1 cellular context compared by ENCODE assay signal in the genomic region with DNA sequence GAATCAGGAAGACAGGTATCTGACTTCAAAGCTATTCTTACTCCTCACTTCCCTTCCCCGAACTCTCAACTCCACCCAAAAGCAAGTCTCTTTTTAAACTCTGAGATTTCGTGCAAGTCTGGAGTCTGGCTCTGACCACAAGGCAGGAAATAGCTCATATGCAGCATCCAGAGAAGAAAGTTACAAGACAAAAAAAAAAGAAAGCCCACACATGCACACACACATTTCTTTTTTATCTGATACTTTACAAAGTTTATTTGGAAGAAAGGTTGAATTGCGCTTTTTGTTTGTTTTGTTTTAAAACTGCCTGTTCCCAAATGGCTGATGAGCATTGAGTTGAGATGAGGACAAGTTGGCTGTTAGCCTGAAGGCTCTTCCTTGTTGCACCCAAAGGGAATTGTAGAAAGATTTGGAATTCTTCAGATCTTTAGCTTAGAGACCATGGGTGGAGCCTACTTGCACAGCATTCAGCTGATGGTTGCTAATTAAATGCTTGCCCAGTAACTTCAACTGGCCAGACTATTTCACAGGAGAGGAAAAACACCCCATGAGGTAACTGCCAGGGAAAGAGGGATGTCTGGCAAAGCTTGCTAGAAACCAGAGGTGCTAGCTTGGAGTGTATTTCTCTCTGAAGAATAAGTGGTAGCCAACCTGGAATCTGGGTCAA.
TF ChIP-seq lines count a peak whose summit lies in the region.

No MANE protein-coding gene starts in this region.

TF ChIP-seq in GM12878, 131 proteins besides CTCF, POLR2A, EP300 and RAD21 (continued from another document):
- TF ChIP-seq, protein P1, sequence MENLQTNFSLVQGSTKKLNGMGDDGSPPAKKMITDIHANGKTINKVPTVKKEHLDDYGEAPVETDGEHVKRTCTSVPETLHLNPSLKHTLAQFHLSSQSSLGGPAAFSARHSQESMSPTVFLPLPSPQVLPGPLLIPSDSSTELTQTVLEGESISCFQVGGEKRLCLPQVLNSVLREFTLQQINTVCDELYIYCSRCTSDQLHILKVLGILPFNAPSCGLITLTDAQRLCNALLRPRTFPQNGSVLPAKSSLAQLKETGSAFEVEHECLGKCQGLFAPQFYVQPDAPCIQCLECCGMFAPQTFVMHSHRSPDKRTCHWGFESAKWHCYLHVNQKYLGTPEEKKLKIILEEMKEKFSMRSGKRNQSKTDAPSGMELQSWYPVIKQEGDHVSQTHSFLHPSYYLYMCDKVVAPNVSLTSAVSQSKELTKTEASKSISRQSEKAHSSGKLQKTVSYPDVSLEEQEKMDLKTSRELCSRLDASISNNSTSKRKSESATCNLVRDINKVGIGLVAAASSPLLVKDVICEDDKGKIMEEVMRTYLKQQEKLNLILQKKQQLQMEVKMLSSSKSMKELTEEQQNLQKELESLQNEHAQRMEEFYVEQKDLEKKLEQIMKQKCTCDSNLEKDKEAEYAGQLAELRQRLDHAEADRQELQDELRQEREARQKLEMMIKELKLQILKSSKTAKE (IDR thresholded peaks at IDR 0.05; ENCODE audit: low read depth, poor library complexity, severe bottlenecking): peak; percentile 77
- TF ChIP-seq PAX5 (IDR thresholded peaks at IDR 0.05; ENCODE audit: borderline replicate concordance, low read depth, low read length): 0 out of 2 replicates have a peak, but pooled peaks have one; percentile 37
- peak; percentile 68 for TF ChIP-seq IRF4 (IDR thresholded peaks at IDR 0.05; ENCODE audit: low read depth, low read length)
- TF ChIP-seq SRF (IDR thresholded peaks at IDR 0.05; ENCODE audit: low read depth in 2 of 2, low read length in 2 of 2): 0 out of 4 replicates have a peak, but pooled peaks of 1 of the 2 experiments have one; percentile 12
- TF ChIP-seq, protein P2, sequence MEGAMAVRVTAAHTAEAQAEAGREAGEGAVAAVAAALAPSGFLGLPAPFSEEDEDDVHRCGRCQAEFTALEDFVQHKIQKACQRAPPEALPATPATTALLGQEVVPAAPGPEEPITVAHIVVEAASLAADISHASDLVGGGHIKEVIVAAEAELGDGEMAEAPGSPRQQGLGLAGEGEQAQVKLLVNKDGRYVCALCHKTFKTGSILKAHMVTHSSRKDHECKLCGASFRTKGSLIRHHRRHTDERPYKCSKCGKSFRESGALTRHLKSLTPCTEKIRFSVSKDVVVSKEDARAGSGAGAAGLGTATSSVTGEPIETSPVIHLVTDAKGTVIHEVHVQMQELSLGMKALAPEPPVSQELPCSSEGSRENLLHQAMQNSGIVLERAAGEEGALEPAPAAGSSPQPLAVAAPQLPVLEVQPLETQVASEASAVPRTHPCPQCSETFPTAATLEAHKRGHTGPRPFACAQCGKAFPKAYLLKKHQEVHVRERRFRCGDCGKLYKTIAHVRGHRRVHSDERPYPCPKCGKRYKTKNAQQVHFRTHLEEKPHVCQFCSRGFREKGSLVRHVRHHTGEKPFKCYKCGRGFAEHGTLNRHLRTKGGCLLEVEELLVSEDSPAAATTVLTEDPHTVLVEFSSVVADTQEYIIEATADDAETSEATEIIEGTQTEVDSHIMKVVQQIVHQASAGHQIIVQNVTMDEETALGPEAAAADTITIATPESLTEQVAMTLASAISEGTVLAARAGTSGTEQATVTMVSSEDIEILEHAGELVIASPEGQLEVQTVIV (IDR thresholded peaks at IDR 0.05; ENCODE audit: borderline replicate concordance, partially characterized antibody): no peak
- TF ChIP-seq IKZF2 (IDR thresholded peaks at IDR 0.05): peak; percentile 76 to 79; a peak in 3 of 4 replicates
- TF ChIP-seq JUNB (IDR thresholded peaks at IDR 0.05): peak; percentile 72
- peak; percentile 56; the same call in 1 of the 2 replicates for TF ChIP-seq ZBED1 (IDR thresholded peaks at IDR 0.05; ENCODE audit: borderline replicate concordance)
- peak; percentile 19; the same call in 1 of the 2 replicates for TF ChIP-seq SMC3 (IDR thresholded peaks at IDR 0.05; ENCODE audit: borderline replicate concordance, low read length)
- TF ChIP-seq TCF7 (IDR thresholded peaks at IDR 0.05; ENCODE audit: borderline replicate concordance): peak; percentile 92
- TF ChIP-seq ZNF384 (IDR thresholded peaks at IDR 0.05; ENCODE audit: borderline replicate concordance, low read depth, low read length): peak; percentile 87
- TF ChIP-seq MTA3 (IDR thresholded peaks at IDR 0.05; ENCODE audit: borderline replicate concordance, low read length): peak; percentile 88; the same call in 1 of the 2 replicates
- TF ChIP-seq, protein P3, sequence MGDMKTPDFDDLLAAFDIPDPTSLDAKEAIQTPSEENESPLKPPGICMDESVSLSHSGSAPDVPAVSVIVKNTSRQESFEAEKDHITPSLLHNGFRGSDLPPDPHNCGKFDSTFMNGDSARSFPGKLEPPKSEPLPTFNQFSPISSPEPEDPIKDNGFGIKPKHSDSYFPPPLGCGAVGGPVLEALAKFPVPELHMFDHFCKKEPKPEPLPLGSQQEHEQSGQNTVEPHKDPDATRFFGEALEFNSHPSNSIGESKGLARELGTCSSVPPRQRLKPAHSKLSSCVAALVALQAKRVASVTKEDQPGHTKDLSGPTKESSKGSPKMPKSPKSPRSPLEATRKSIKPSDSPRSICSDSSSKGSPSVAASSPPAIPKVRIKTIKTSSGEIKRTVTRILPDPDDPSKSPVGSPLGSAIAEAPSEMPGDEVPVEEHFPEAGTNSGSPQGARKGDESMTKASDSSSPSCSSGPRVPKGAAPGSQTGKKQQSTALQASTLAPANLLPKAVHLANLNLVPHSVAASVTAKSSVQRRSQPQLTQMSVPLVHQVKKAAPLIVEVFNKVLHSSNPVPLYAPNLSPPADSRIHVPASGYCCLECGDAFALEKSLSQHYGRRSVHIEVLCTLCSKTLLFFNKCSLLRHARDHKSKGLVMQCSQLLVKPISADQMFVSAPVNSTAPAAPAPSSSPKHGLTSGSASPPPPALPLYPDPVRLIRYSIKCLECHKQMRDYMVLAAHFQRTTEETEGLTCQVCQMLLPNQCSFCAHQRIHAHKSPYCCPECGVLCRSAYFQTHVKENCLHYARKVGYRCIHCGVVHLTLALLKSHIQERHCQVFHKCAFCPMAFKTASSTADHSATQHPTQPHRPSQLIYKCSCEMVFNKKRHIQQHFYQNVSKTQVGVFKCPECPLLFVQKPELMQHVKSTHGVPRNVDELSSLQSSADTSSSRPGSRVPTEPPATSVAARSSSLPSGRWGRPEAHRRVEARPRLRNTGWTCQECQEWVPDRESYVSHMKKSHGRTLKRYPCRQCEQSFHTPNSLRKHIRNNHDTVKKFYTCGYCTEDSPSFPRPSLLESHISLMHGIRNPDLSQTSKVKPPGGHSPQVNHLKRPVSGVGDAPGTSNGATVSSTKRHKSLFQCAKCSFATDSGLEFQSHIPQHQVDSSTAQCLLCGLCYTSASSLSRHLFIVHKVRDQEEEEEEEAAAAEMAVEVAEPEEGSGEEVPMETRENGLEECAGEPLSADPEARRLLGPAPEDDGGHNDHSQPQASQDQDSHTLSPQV (IDR thresholded peaks at IDR 0.05): no peak
- TF ChIP-seq CBFB (IDR thresholded peaks at IDR 0.05; ENCODE audit: low read depth): peak; percentile 82
- TF ChIP-seq EED (IDR thresholded peaks at IDR 0.05; ENCODE audit: low read depth): peak; percentile 91
- TF ChIP-seq MEF2B (IDR thresholded peaks at IDR 0.05; ENCODE audit: partially characterized antibody, poor library complexity, severe bottlenecking): peak; percentile 46
- TF ChIP-seq, protein P4, sequence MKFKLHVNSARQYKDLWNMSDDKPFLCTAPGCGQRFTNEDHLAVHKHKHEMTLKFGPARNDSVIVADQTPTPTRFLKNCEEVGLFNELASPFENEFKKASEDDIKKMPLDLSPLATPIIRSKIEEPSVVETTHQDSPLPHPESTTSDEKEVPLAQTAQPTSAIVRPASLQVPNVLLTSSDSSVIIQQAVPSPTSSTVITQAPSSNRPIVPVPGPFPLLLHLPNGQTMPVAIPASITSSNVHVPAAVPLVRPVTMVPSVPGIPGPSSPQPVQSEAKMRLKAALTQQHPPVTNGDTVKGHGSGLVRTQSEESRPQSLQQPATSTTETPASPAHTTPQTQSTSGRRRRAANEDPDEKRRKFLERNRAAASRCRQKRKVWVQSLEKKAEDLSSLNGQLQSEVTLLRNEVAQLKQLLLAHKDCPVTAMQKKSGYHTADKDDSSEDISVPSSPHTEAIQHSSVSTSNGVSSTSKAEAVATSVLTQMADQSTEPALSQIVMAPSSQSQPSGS (IDR thresholded peaks at IDR 0.05; ENCODE audit: low read length): peak; percentile 94
- TF ChIP-seq BHLHE40 (IDR thresholded peaks at IDR 0.05; ENCODE audit: borderline replicate concordance in 1 of 2, low read depth in 2 of 2, low read length in 1 of 2): peak in 1 of 2 experiments; percentile 38; a peak in 1 of 4 replicates
- TF ChIP-seq POU2F2 (IDR thresholded peaks at IDR 0.05; ENCODE audit: borderline replicate concordance, low read depth, low read length): 0 out of 3 replicates have a peak, but pooled peaks have one; percentile 21
- TF ChIP-seq MXI1 (IDR thresholded peaks at IDR 0.05; ENCODE audit: low read depth, low read length): no peak
- TF ChIP-seq, protein P5, sequence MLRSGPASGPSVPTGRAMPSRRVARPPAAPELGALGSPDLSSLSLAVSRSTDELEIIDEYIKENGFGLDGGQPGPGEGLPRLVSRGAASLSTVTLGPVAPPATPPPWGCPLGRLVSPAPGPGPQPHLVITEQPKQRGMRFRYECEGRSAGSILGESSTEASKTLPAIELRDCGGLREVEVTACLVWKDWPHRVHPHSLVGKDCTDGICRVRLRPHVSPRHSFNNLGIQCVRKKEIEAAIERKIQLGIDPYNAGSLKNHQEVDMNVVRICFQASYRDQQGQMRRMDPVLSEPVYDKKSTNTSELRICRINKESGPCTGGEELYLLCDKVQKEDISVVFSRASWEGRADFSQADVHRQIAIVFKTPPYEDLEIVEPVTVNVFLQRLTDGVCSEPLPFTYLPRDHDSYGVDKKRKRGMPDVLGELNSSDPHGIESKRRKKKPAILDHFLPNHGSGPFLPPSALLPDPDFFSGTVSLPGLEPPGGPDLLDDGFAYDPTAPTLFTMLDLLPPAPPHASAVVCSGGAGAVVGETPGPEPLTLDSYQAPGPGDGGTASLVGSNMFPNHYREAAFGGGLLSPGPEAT (IDR thresholded peaks at IDR 0.05; ENCODE audit: low read depth): peak; percentile 49; the same call in 1 of the 2 replicates
- TF ChIP-seq HDAC6 (IDR thresholded peaks at IDR 0.05; ENCODE audit: unreplicated experiment): no peak
- no peak for TF ChIP-seq KAT2A (conservative IDR thresholded peaks at IDR 0.05; ENCODE audit: control insufficient read depth, low read depth, low read length)
- TF ChIP-seq DPF2 (IDR thresholded peaks at IDR 0.05): 0 out of 2 replicates have a peak, but pooled peaks have one; percentile 28
- 0 out of 2 replicates have a peak, but pooled peaks have one; percentile 45 for TF ChIP-seq TCF12 (IDR thresholded peaks at IDR 0.05; ENCODE audit: low read depth, low read length)
- TF ChIP-seq HDGF (IDR thresholded peaks at IDR 0.05): no peak
- TF ChIP-seq IKZF1 (conservative IDR thresholded peaks at IDR 0.05): peak; percentile 55
- no peak for TF ChIP-seq RBBP5 (conservative IDR thresholded peaks at IDR 0.05)
- peak; percentile 99 for TF ChIP-seq NFIC (IDR thresholded peaks at IDR 0.05; ENCODE audit: low read depth, low read length)
- TF ChIP-seq NR2F1 (conservative IDR thresholded peaks at IDR 0.05): no peak
- TF ChIP-seq RUNX3 (IDR thresholded peaks at IDR 0.05; ENCODE audit: low read length): peak; percentile 99
- TF ChIP-seq YY1 (IDR thresholded peaks at IDR 0.05; ENCODE audit: low read depth, low read length): peak; percentile 14; the same call in 1 of the 2 replicates
- TF ChIP-seq FOXM1 (IDR thresholded peaks at IDR 0.05; ENCODE audit: low read depth, low read length): peak; percentile 98
- TF ChIP-seq ETV6 (conservative IDR thresholded peaks at IDR 0.05 in 1 of 2, IDR thresholded peaks at IDR 0.05 in 1 of 2; ENCODE audit: borderline replicate concordance in 1 of 2, low read depth in 1 of 2): peak in 1 of 2 experiments; percentile 88; a peak in 2 of 4 replicates
- peak; percentile 88 for TF ChIP-seq BCL11A (IDR thresholded peaks at IDR 0.05; ENCODE audit: low read depth, low read length)
- no peak for TF ChIP-seq ESRRA (IDR thresholded peaks at IDR 0.05; ENCODE audit: low read length)
- TF ChIP-seq, protein P6, sequence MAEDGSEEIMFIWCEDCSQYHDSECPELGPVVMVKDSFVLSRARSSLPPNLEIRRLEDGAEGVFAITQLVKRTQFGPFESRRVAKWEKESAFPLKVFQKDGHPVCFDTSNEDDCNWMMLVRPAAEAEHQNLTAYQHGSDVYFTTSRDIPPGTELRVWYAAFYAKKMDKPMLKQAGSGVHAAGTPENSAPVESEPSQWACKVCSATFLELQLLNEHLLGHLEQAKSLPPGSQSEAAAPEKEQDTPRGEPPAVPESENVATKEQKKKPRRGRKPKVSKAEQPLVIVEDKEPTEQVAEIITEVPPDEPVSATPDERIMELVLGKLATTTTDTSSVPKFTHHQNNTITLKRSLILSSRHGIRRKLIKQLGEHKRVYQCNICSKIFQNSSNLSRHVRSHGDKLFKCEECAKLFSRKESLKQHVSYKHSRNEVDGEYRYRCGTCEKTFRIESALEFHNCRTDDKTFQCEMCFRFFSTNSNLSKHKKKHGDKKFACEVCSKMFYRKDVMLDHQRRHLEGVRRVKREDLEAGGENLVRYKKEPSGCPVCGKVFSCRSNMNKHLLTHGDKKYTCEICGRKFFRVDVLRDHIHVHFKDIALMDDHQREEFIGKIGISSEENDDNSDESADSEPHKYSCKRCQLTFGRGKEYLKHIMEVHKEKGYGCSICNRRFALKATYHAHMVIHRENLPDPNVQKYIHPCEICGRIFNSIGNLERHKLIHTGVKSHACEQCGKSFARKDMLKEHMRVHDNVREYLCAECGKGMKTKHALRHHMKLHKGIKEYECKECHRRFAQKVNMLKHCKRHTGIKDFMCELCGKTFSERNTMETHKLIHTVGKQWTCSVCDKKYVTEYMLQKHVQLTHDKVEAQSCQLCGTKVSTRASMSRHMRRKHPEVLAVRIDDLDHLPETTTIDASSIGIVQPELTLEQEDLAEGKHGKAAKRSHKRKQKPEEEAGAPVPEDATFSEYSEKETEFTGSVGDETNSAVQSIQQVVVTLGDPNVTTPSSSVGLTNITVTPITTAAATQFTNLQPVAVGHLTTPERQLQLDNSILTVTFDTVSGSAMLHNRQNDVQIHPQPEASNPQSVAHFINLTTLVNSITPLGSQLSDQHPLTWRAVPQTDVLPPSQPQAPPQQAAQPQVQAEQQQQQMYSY (CRISPR knock-in tag; IDR thresholded peaks at IDR 0.05): no peak
- TF ChIP-seq, protein P7, sequence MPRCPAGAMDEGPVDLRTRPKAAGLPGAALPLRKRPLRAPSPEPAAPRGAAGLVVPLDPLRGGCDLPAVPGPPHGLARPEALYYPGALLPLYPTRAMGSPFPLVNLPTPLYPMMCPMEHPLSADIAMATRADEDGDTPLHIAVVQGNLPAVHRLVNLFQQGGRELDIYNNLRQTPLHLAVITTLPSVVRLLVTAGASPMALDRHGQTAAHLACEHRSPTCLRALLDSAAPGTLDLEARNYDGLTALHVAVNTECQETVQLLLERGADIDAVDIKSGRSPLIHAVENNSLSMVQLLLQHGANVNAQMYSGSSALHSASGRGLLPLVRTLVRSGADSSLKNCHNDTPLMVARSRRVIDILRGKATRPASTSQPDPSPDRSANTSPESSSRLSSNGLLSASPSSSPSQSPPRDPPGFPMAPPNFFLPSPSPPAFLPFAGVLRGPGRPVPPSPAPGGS (IDR thresholded peaks at IDR 0.05; ENCODE audit: borderline replicate concordance, insufficient read depth, low read depth, low read length, poor library complexity, severe bottlenecking): peak; percentile 61
